Comparison of ENCODE assay signal across 11 cellular contexts in the genomic region with DNA sequence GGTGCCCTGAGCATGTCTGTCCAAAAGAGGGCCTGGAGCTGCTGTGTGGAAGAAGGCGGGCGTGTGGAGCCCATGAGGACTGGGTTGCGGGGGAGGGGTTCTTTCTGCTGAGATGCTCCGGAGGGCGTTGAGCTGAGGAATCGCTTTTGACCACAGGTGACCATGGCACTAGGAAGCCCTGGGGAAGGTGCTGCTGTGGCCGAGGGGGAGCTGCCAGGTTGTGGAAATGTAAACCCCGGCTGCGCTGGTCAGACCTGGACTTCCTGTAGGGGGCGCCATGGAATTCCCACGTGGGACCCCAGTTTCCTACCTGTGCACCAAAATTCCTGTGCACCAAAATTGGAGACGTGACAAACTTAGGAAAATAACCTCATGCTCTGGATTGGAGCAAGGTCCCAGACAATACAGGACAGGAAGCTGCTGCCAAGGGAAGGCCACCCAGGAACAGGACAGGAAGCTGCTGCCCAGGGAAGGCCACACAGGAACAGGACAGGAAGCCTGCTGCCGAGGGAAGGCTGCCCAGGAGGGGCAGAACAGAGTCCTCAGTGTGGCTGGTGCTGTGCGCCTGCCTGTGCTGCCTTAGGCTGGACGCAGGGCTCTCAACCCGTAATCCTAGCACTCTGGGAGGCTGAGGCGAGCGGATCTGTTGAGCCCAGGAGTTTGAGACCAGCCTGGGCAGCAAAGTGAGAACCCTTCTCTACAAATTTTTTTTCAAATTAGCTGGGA. TPM values are rescaled to one million over a fixed set of nuclear protein-coding genes. Genes with fewer than 3 reads are reported as not detected.
DNase-seq lines count a peak whose midpoint lies in the region; ATAC-seq and TF ChIP-seq lines count a peak whose summit lies in the region.
"Had no signal": no experiment of that assay in that cellular context is flagged by ENCODE, and none has a peak within 500 bp of the region (broad histone marks: within the 10 kb centered on the region; RNA-seq: fewer than 3 reads in every experiment).

No MANE protein-coding gene starts in this region.

- H3K9me3 ChIP-seq in SK-N-SH = no peaks in the 10 kb centered on the region
- H3K9me3 ChIP-seq in OCI-LY1 (ENCODE audit: low read length) = no peaks in the 10 kb centered on the region
- peaks cover 18% of the 10 kb centered on the region for H3K9me3 ChIP-seq in endodermal cell (ENCODE audit: control insufficient read depth, low read length)
- H3K9me3 ChIP-seq in parathyroid adenoma (ENCODE audit: control insufficient read depth, low read length) = no peaks in the 10 kb centered on the region
- H3K9me3 ChIP-seq: left lung, suprapubic skin had no signal

- TF ChIP-seq CTCF in SK-N-SH (IDR thresholded peaks at IDR 0.05) (peak; percentile 48), OCI-LY1 (IDR thresholded peaks at IDR 0.05; ENCODE audit: low read length) (peak; percentile 18; the same call in 1 of the 2 replicates), endodermal cell (conservative IDR thresholded peaks at IDR 0.05) (peak; percentile 68), parathyroid adenoma (IDR thresholded peaks at IDR 0.05) (peak; percentile 6)

- no peak for ATAC-seq in SK-N-SH treated with all-trans-retinoic acid at 6 μM for 48 hours
- ATAC-seq: left lung had no signal

- H3K9me2 ChIP-seq in SK-N-SH = no peaks in the 10 kb centered on the region
- no peaks in the 10 kb centered on the region for H3K9me2 ChIP-seq in OCI-LY1 (ENCODE audit: low read depth, low read length)

- H3K9me3 Mint-ChIP-seq in endodermal cell = peaks cover 16% of the 10 kb centered on the region

- H2AFZ ChIP-seq in SK-N-SH (ENCODE audit: low read depth) = no peak overlapping the region
- no peak overlapping the region for H2AFZ ChIP-seq in OCI-LY1 (ENCODE audit: low read length)
- H2AFZ ChIP-seq in parathyroid adenoma = no peak overlapping the region

- CTCF ChIA-PET in SK-N-SH (lab: Yijun Ruan, JAX) = interaction anchor here (1.0 to 1.2 kb wide), 2 partner anchors 8 to 10 kb away, joined by 3 to 5 read pairs; no protein-coding TSS in a partner anchor

- H3K9ac ChIP-seq in SK-N-SH (no peak overlapping the region), OCI-LY1 (ENCODE audit: low read length) (no peak overlapping the region), endodermal cell (ENCODE audit: extremely low read depth, low read length, poor library complexity, severe bottlenecking) (no peak overlapping the region), parathyroid adenoma (no peak overlapping the region)

- H3K4me3 ChIP-seq in SK-N-SH (ENCODE audit: low read depth in 2 of 2, low read length in 1 of 2) (no peak overlapping the region; a peak in 1 of 4 replicates), OCI-LY1 (ENCODE audit: low read depth, low read length, poor library complexity, severe bottlenecking) (no peak overlapping the region), endodermal cell (ENCODE audit: low read length) (no peak overlapping the region), parathyroid adenoma (ENCODE audit: low read depth, low read length) (no peak overlapping the region)
- H3K4me3 ChIP-seq: left lung, suprapubic skin had no signal

- no peak overlapping the region for H3K27ac Mint-ChIP-seq in endodermal cell

- TF ChIP-seq EP300 in SK-N-SH (IDR thresholded peaks at IDR 0.05; ENCODE audit: borderline replicate concordance in 1 of 2, low read depth in 1 of 2, low read length in 1 of 2) = no peak

- TF ChIP-seq RAD21 in SK-N-SH (IDR thresholded peaks at IDR 0.05; ENCODE audit: low read length) = no peak

- H3K4me1 Mint-ChIP-seq in endodermal cell = peaks cover 8% of the 10 kb centered on the region

- H3K4me1 ChIP-seq in SK-N-SH (ENCODE audit: control insufficient read depth in 1 of 2, insufficient read depth in 2 of 2, low read depth in 1 of 2, low read length in 1 of 2) (peaks cover 0 to 5% of the 10 kb centered on the region in 2 experiments; a peak in 2 of 4 replicates), OCI-LY1 (ENCODE audit: insufficient read depth, low read length, severe bottlenecking) (no peaks in the 10 kb centered on the region), endodermal cell (ENCODE audit: control insufficient read depth, insufficient read depth, low read length) (peaks cover 4% of the 10 kb centered on the region), parathyroid adenoma (no peaks in the 10 kb centered on the region)
- H3K4me1 ChIP-seq: left lung, suprapubic skin had no signal

- no peak overlapping the region for H3K4me3 Mint-ChIP-seq in endodermal cell

- H3K27ac ChIP-seq in SK-N-SH (ENCODE audit: low read depth in 2 of 2, low read length in 1 of 2) = no peak overlapping the region
- no peak overlapping the region for H3K27ac ChIP-seq in OCI-LY1 (ENCODE audit: low read depth, low read length, poor library complexity, severe bottlenecking)
- no peak overlapping the region for H3K27ac ChIP-seq in endodermal cell (ENCODE audit: low read depth, low read length)
- H3K27ac ChIP-seq in parathyroid adenoma = no peak overlapping the region
- H3K27ac ChIP-seq: left lung, suprapubic skin had no signal

- H3F3A ChIP-seq in SK-N-SH (replicated peaks; ENCODE audit: insufficient read depth) (peaks cover 45% of the 10 kb centered on the region), OCI-LY1 (ENCODE audit: insufficient read depth, low read length) (no peaks in the 10 kb centered on the region)

- H3K27me3 ChIP-seq in SK-N-SH (ENCODE audit: insufficient read depth) = no peaks in the 10 kb centered on the region
- no peaks in the 10 kb centered on the region for H3K27me3 ChIP-seq in OCI-LY1 (ENCODE audit: insufficient read depth, low read length)
- no peaks in the 10 kb centered on the region for H3K27me3 ChIP-seq in endodermal cell (ENCODE audit: control insufficient read depth, insufficient read depth, low read length, poor library complexity, severe bottlenecking)
- H3K27me3 ChIP-seq in parathyroid adenoma (ENCODE audit: control insufficient read depth, insufficient read depth, low read length) = no peaks in the 10 kb centered on the region
- H3K27me3 ChIP-seq: left lung, suprapubic skin had no signal

- H3K79me2 ChIP-seq in SK-N-SH (ENCODE audit: insufficient read depth) = peaks cover 40% of the 10 kb centered on the region; the same call in 1 of the 2 replicates
- no peaks in the 10 kb centered on the region for H3K79me2 ChIP-seq in OCI-LY1 (ENCODE audit: insufficient read depth, low read length)
- peaks cover 25% of the 10 kb centered on the region for H3K79me2 ChIP-seq in parathyroid adenoma

- H3K27me3 Mint-ChIP-seq in endodermal cell (ENCODE audit: insufficient read depth) = no peaks in the 10 kb centered on the region

- POLR2A ChIA-PET in SK-N-SH (lab: Yijun Ruan, JAX) = no interaction called here

- peaks cover 4% of the 10 kb centered on the region for H4K20me1 ChIP-seq in SK-N-SH (ENCODE audit: insufficient read depth)
- no peaks in the 10 kb centered on the region for H4K20me1 ChIP-seq in OCI-LY1 (ENCODE audit: insufficient read depth, low read length)

- WGBS in SK-N-SH (ENCODE audit: low lambda C conversion rate) = 97% methylated on average over 12 of the region's 18 CpGs
- WGBS in endodermal cell (ENCODE audit: insufficient coverage in 1 of 2, insufficient read length in 1 of 2), 2 experiments = 93 to 94% methylated on average over 16 to 18 of the region's 18 CpGs

- H3K4me2 ChIP-seq in SK-N-SH (no peak overlapping the region), OCI-LY1 (ENCODE audit: low read length) (no peak overlapping the region), parathyroid adenoma (ENCODE audit: low read length) (no peak overlapping the region)

- H3K36me3 ChIP-seq in SK-N-SH (replicated peaks in 1 of 2; ENCODE audit: control insufficient read depth in 1 of 2, insufficient read depth in 2 of 2, low read length in 1 of 2) = peaks cover 36 to 52% of the 10 kb centered on the region in 2 experiments
- H3K36me3 ChIP-seq in OCI-LY1 (ENCODE audit: insufficient read depth, low read length) = peaks cover 21% of the 10 kb centered on the region
- H3K36me3 ChIP-seq in endodermal cell (ENCODE audit: control insufficient read depth, insufficient read depth, low read length) = peaks cover 70% of the 10 kb centered on the region
- no peaks in the 10 kb centered on the region for H3K36me3 ChIP-seq in parathyroid adenoma (ENCODE audit: control insufficient read depth, insufficient read depth, low read length)

- peaks cover 78% of the 10 kb centered on the region for H3K36me3 Mint-ChIP-seq in endodermal cell (ENCODE audit: low read depth)

- DNase-seq in SK-N-SH = no peak
- DNase-seq in endodermal cell = peak; percentile 74
- DNase-seq in NCI-H128 (lab: John Stamatoyannopoulos, UW; ENCODE audit: unreplicated experiment) = no peak
- DNase-seq in KG1 (lab: John Stamatoyannopoulos, UW) = no peak
- no peak for DNase-seq in HCEC 1CT
- DNase-seq: NCI-H526 had no signal

TF ChIP-seq in SK-N-SH, 30 proteins besides CTCF, POLR2A, EP300 and RAD21 (continues in another document):
- TF ChIP-seq MEF2A (IDR thresholded peaks at IDR 0.05; ENCODE audit: borderline replicate concordance, low read depth) (no peak), FOXM1 (IDR thresholded peaks at IDR 0.05; ENCODE audit: low read depth) (no peak)

TF ChIP-seq in SK-N-SH treated with all-trans-retinoic acid at 6 μM for 48 hours, 23 proteins besides CTCF, POLR2A, EP300 and RAD21 (continues in another document):
- TF ChIP-seq ZNF8 (CRISPR knock-in tag; IDR thresholded peaks at IDR 0.05) = no peak
- TF ChIP-seq BACH2 (CRISPR knock-in tag; IDR thresholded peaks at IDR 0.05; ENCODE audit: borderline replicate concordance) = no peak
- no peak for TF ChIP-seq PPARA (CRISPR knock-in tag; IDR thresholded peaks at IDR 0.05; ENCODE audit: borderline replicate concordance)
- TF ChIP-seq, protein P1, sequence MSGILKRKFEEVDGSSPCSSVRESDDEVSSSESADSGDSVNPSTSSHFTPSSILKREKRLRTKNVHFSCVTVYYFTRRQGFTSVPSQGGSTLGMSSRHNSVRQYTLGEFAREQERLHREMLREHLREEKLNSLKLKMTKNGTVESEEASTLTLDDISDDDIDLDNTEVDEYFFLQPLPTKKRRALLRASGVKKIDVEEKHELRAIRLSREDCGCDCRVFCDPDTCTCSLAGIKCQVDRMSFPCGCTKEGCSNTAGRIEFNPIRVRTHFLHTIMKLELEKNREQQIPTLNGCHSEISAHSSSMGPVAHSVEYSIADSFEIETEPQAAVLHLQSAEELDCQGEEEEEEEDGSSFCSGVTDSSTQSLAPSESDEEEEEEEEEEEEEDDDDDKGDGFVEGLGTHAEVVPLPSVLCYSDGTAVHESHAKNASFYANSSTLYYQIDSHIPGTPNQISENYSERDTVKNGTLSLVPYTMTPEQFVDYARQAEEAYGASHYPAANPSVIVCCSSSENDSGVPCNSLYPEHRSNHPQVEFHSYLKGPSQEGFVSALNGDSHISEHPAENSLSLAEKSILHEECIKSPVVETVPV (CRISPR knock-in tag; IDR thresholded peaks at IDR 0.05) = no peak

RNA-seq across cellular contexts. Expression of a gene that starts 28.4 kb away (rescaled TPM):
- 14.5 and 14.9 TPM in 2 replicates for polyA plus RNA-seq in SK-N-SH (2012; rRNA removed)
- polyA plus RNA-seq in SK-N-SH (2012; cell fraction: cytosol; rRNA removed) = 5.2 and 6.2 TPM in 2 replicates
- 74.4 and 110 TPM in 2 replicates for polyA plus RNA-seq in SK-N-SH (2012; cell fraction: nucleus; rRNA removed)
- 10 to 100 TPM; 50.4 to 61.6 TPM for total RNA-seq in endodermal cell
- 19.2 TPM for polyA plus RNA-seq in endodermal cell (2013, experiment 1 of 2)
- 17.1 TPM for polyA plus RNA-seq in endodermal cell (2013, experiment 2 of 2)

RNA-seq across cellular contexts. Expression of a gene that starts 29.0 kb away (rescaled TPM):
- 123 and 128 TPM in 2 replicates for polyA plus RNA-seq in SK-N-SH (2012; rRNA removed)
- 64.4 and 85.4 TPM in 2 replicates for polyA plus RNA-seq in SK-N-SH (2012; cell fraction: cytosol; rRNA removed)
- 196 and 274 TPM in 2 replicates for polyA plus RNA-seq in SK-N-SH (2012; cell fraction: nucleus; rRNA removed)
- total RNA-seq in endodermal cell = 10 to 100 TPM; 48.8 to 72.7 TPM
- 72.4 TPM for polyA plus RNA-seq in endodermal cell (2013, experiment 1 of 2)
- 65.4 TPM for polyA plus RNA-seq in endodermal cell (2013, experiment 2 of 2)

Comparison
In these comparisons a context has a peak if more than half of its experiments do, and no peak if none do; other contexts are left out.
1. CTCF ChIP-seq: peak in every context shown above with its lines; median percentile 68 in endodermal cell; 48 in SK-N-SH; 18 in OCI-LY1; 6 in parathyroid adenoma.